2 cellular contexts compared by ENCODE assay signal in genomic region chr6:18307006-18307405, GRCh38.
TF ChIP-seq lines count a peak whose summit lies in the region.

No MANE protein-coding gene starts in this region.

TF ChIP-seq in SK-N-SH, 30 proteins besides CTCF, POLR2A, EP300 and RAD21 (continued from another document and continues in another):
- TF ChIP-seq, protein P1, sequence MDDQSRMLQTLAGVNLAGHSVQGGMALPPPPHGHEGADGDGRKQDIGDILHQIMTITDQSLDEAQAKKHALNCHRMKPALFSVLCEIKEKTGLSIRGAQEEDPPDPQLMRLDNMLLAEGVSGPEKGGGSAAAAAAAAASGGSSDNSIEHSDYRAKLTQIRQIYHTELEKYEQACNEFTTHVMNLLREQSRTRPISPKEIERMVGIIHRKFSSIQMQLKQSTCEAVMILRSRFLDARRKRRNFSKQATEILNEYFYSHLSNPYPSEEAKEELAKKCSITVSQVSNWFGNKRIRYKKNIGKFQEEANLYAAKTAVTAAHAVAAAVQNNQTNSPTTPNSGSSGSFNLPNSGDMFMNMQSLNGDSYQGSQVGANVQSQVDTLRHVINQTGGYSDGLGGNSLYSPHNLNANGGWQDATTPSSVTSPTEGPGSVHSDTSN (IDR thresholded peaks at IDR 0.05), result peak; percentile 77
- peak; percentile 89 for TF ChIP-seq TCF12 (IDR thresholded peaks at IDR 0.05)
- TF ChIP-seq, protein P2, sequence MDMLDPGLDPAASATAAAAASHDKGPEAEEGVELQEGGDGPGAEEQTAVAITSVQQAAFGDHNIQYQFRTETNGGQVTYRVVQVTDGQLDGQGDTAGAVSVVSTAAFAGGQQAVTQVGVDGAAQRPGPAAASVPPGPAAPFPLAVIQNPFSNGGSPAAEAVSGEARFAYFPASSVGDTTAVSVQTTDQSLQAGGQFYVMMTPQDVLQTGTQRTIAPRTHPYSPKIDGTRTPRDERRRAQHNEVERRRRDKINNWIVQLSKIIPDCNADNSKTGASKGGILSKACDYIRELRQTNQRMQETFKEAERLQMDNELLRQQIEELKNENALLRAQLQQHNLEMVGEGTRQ (IDR thresholded peaks at IDR 0.05; ENCODE audit: borderline replicate concordance, low read depth, low read length), result no peak
- no peak for TF ChIP-seq SMC3 (IDR thresholded peaks at IDR 0.05; ENCODE audit: low read depth, low read length)
- TF ChIP-seq YY1 (IDR thresholded peaks at IDR 0.05; ENCODE audit: low read depth), result no peak
- TF ChIP-seq TAF1 (IDR thresholded peaks at IDR 0.05; ENCODE audit: borderline replicate concordance, low read depth, low read length), result no peak
- TF ChIP-seq RXRA (IDR thresholded peaks at IDR 0.05; ENCODE audit: borderline replicate concordance, low read depth), result no peak
- no peak for TF ChIP-seq EZH2phosphoT487 (IDR thresholded peaks at IDR 0.05; ENCODE audit: borderline replicate concordance, low read depth)
- no peak for TF ChIP-seq USF1 (IDR thresholded peaks at IDR 0.05; ENCODE audit: borderline replicate concordance, low read depth)
- no peak; the same call in 1 of the 2 replicates for TF ChIP-seq MEF2A (IDR thresholded peaks at IDR 0.05; ENCODE audit: borderline replicate concordance, low read depth)
- TF ChIP-seq POLR2AphosphoS5 (IDR thresholded peaks at IDR 0.05; ENCODE audit: low read depth, low read length), result peak; percentile 32; the same call in 1 of the 2 replicates
- no peak for TF ChIP-seq GATA2 (CRISPR knock-in tag; IDR thresholded peaks at IDR 0.05)
- TF ChIP-seq TEAD4 (IDR thresholded peaks at IDR 0.05; ENCODE audit: borderline replicate concordance, insufficient read depth), result peak; percentile 53; the same call in 1 of the 2 replicates
- TF ChIP-seq NRF1 (IDR thresholded peaks at IDR 0.05; ENCODE audit: low read depth, low read length), result no peak
- TF ChIP-seq, protein P3, sequence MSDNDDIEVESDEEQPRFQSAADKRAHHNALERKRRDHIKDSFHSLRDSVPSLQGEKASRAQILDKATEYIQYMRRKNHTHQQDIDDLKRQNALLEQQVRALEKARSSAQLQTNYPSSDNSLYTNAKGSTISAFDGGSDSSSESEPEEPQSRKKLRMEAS (IDR thresholded peaks at IDR 0.05; ENCODE audit: low read depth), result no peak
- TF ChIP-seq FOXM1 (IDR thresholded peaks at IDR 0.05; ENCODE audit: low read depth), result no peak
- no peak for TF ChIP-seq FOXJ3 (CRISPR knock-in tag; IDR thresholded peaks at IDR 0.05)
- TF ChIP-seq, protein P4, sequence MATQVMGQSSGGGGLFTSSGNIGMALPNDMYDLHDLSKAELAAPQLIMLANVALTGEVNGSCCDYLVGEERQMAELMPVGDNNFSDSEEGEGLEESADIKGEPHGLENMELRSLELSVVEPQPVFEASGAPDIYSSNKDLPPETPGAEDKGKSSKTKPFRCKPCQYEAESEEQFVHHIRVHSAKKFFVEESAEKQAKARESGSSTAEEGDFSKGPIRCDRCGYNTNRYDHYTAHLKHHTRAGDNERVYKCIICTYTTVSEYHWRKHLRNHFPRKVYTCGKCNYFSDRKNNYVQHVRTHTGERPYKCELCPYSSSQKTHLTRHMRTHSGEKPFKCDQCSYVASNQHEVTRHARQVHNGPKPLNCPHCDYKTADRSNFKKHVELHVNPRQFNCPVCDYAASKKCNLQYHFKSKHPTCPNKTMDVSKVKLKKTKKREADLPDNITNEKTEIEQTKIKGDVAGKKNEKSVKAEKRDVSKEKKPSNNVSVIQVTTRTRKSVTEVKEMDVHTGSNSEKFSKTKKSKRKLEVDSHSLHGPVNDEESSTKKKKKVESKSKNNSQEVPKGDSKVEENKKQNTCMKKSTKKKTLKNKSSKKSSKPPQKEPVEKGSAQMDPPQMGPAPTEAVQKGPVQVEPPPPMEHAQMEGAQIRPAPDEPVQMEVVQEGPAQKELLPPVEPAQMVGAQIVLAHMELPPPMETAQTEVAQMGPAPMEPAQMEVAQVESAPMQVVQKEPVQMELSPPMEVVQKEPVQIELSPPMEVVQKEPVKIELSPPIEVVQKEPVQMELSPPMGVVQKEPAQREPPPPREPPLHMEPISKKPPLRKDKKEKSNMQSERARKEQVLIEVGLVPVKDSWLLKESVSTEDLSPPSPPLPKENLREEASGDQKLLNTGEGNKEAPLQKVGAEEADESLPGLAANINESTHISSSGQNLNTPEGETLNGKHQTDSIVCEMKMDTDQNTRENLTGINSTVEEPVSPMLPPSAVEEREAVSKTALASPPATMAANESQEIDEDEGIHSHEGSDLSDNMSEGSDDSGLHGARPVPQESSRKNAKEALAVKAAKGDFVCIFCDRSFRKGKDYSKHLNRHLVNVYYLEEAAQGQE (IDR thresholded peaks at IDR 0.05; ENCODE audit: low read depth, low read length), result no peak
- TF ChIP-seq, protein P5, sequence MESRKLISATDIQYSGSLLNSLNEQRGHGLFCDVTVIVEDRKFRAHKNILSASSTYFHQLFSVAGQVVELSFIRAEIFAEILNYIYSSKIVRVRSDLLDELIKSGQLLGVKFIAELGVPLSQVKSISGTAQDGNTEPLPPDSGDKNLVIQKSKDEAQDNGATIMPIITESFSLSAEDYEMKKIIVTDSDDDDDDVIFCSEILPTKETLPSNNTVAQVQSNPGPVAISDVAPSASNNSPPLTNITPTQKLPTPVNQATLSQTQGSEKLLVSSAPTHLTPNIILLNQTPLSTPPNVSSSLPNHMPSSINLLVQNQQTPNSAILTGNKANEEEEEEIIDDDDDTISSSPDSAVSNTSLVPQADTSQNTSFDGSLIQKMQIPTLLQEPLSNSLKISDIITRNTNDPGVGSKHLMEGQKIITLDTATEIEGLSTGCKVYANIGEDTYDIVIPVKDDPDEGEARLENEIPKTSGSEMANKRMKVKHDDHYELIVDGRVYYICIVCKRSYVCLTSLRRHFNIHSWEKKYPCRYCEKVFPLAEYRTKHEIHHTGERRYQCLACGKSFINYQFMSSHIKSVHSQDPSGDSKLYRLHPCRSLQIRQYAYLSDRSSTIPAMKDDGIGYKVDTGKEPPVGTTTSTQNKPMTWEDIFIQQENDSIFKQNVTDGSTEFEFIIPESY (IDR thresholded peaks at IDR 0.05; ENCODE audit: borderline replicate concordance, low read depth), result no peak
- TF ChIP-seq JUND (IDR thresholded peaks at IDR 0.05), result peak; percentile 51
- TF ChIP-seq GABPA (IDR thresholded peaks at IDR 0.05; ENCODE audit: low read depth), result no peak
- peak; percentile 64; the same call in 1 of the 2 replicates for TF ChIP-seq FOSL2 (IDR thresholded peaks at IDR 0.05; ENCODE audit: borderline replicate concordance, low read depth)
- no peak for TF ChIP-seq RFX5 (IDR thresholded peaks at IDR 0.05; ENCODE audit: low read length)

TF ChIP-seq in HepG2, 621 proteins besides CTCF, POLR2A, EP300 and RAD21 (continued from another document):
- no peak for TF ChIP-seq HMGXB3 (CRISPR knock-in tag; IDR thresholded peaks at IDR 0.05; ENCODE audit: borderline replicate concordance)
- no peak for TF ChIP-seq ZMAT5 (CRISPR knock-in tag; IDR thresholded peaks at IDR 0.05; ENCODE audit: borderline replicate concordance, low read depth)
- no peak for TF ChIP-seq ZSCAN31 (CRISPR knock-in tag; IDR thresholded peaks at IDR 0.05; ENCODE audit: low read depth)
- TF ChIP-seq RNF219 (CRISPR knock-in tag; IDR thresholded peaks at IDR 0.05), result no peak
TF ChIP-seq in HepG2: peak in this region for 0.
